8 cellular contexts compared by ENCODE assay signal in the genomic region with DNA sequence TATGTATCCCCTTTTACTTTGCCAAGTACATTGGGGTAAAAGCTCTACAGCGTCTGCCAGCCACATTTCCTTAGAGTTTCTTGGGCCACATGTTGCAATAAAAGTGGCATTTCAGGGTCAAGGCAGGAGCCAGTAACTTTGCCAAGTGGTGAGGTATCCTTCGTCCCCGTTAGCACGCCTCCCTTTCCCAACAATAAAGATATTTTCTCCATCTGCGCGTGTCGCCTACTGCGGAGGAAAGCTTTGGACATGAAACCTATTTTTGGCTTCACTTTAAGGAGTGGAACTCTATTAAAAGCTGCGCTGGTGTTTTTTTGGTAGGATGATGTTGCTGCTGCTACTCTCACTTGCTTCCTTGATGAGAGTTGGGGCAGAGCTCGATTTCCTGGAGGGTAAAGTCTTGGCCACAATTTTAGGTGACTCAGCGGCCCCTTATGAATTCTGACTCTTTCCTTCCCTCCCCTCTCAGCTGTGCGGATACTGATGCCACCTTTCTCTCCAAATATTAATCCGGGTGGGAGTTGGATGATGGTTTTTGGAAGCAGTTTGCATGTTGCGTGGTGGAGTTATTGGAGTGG. TPM values are rescaled to one million over a fixed set of nuclear protein-coding genes. Genes with fewer than 3 reads are reported as not detected.
A peak's percentile ranks its signal among the peaks of the same experiment; 100 is the strongest.
DNase-seq lines count a peak whose midpoint lies in the region; ATAC-seq and TF ChIP-seq lines count a peak whose summit lies in the region.

No MANE protein-coding gene starts in this region.

- POLR2A ChIA-PET in activated CD4-positive, alpha-beta T cell treated with anti-CD3 and anti-CD28 coated beads, Interleukin-2, amount 10 ng/mL, durations not matched to agents 7 days and 5 days (lab: Charles Lee), result interaction anchor here (1.1 kb wide), 1 partner anchor 62 kb away, joined by 4 read pairs; no protein-coding TSS in a partner anchor
- POLR2A ChIA-PET in naive thymus-derived CD4-positive, alpha-beta T cell (lab: Charles Lee), result interaction anchor here (0.7 to 3.2 kb wide), 10 partner anchors 10 to 1358 kb away, joined by 3 to 18 read pairs (median 4); partner anchors contain the start of genes ERGIC2 and ITPR2

- H3K4me3 ChIP-seq in AG09309 (ENCODE audit: control insufficient read depth, low read depth, low read length) (peak overlapping the region; percentile 87), HUES64 (ENCODE audit: low read length) (peak overlapping the region; percentile 98), epithelial cell of proximal tubule (ENCODE audit: low read depth, low read length) (peak overlapping the region; percentile 90), tibial nerve (peak overlapping the region; percentile 77 to 83 (median 79))
- H3K4me3 ChIP-seq in naive thymus-derived CD4-positive, alpha-beta T cell (ENCODE audit: low read length), result peak overlapping the region; percentile 80

- 9% methylated on average over 11 of the region's 14 CpGs for WGBS in HUES64
- 8% methylated on average over 12 to 14 of the region's 14 CpGs for WGBS in tibial nerve, 2 donors

- peaks cover 42% of the 10 kb centered on the region for H3K36me3 Mint-ChIP-seq in activated CD4-positive, alpha-beta T cell treated with anti-CD3 and anti-CD28 coated beads, Interleukin-2, amount 10 ng/mL, durations not matched to agents 7 days and 5 days (ENCODE audit: low read depth)
- H3K36me3 Mint-ChIP-seq in naive thymus-derived CD4-positive, alpha-beta T cell, result peaks cover 8 to 37% (median 30%) of the 10 kb centered on the region in 5 donors

- no peak for TF ChIP-seq POLR2A in tibial nerve (IDR thresholded peaks at IDR 0.05)

- peak overlapping the region; percentile 99 for H3K27ac Mint-ChIP-seq in activated CD4-positive, alpha-beta T cell treated with anti-CD3 and anti-CD28 coated beads, Interleukin-2, amount 10 ng/mL, durations not matched to agents 7 days and 5 days
- peak overlapping the region; percentile 98 to 100 (median 99) for H3K27ac Mint-ChIP-seq in naive thymus-derived CD4-positive, alpha-beta T cell

- H3K27ac ChIP-seq in HUES64 (ENCODE audit: low read depth, low read length) (no peak overlapping the region; the same call in 1 of the 2 replicates), tibial nerve (peak overlapping the region; percentile 92 to 97 (median 96))
- H3K27ac ChIP-seq in naive thymus-derived CD4-positive, alpha-beta T cell (ENCODE audit: low read depth, low read length), result peak overlapping the region; percentile 98

- TF ChIP-seq EP300 in tibial nerve (IDR thresholded peaks at IDR 0.05), result peak in 1 of 2 donors; percentile 4

- peaks cover 21% of the 10 kb centered on the region for H3K9me3 Mint-ChIP-seq in activated CD4-positive, alpha-beta T cell treated with anti-CD3 and anti-CD28 coated beads, Interleukin-2, amount 10 ng/mL, durations not matched to agents 7 days and 5 days
- peaks cover 0 to 15% (median 4%) of the 10 kb centered on the region in 11 donors for H3K9me3 Mint-ChIP-seq in naive thymus-derived CD4-positive, alpha-beta T cell

- intact Hi-C loops in naive thymus-derived CD4-positive, alpha-beta T cell (cut with micrococcal nuclease), result loop anchor here (2.0 to 5.0 kb wide), 12 partner anchors 32 to 1254 kb away; partner anchors contain the start of genes ERGIC2 (in 1 of the 2), FGFR1OP2 (in 1 of the 2), INTS13 (in 1 of the 2) and KLHL42 (in 1 of the 2)

- peaks cover 41% of the 10 kb centered on the region for H3K4me1 Mint-ChIP-seq in activated CD4-positive, alpha-beta T cell treated with anti-CD3 and anti-CD28 coated beads, Interleukin-2, amount 10 ng/mL, durations not matched to agents 7 days and 5 days
- peaks cover 31 to 84% (median 73%) of the 10 kb centered on the region in 7 donors for H3K4me1 Mint-ChIP-seq in naive thymus-derived CD4-positive, alpha-beta T cell

- peak overlapping the region; percentile 93 for H3K4me3 Mint-ChIP-seq in activated CD4-positive, alpha-beta T cell treated with anti-CD3 and anti-CD28 coated beads, Interleukin-2, amount 10 ng/mL, durations not matched to agents 7 days and 5 days
- H3K4me3 Mint-ChIP-seq in naive thymus-derived CD4-positive, alpha-beta T cell, result peak overlapping the region; percentile 88 to 98 (median 96)

- TF ChIP-seq CTCF in AG09309 (IDR thresholded peaks at IDR 0.05; ENCODE audit: control insufficient read depth, insufficient read depth, low read depth, low read length, missing control alignments) (no peak), epithelial cell of proximal tubule (conservative IDR thresholded peaks at IDR 0.05; ENCODE audit: low read depth, low read length) (no peak), tibial nerve (IDR thresholded peaks at IDR 0.05) (no peak)

- no peak for DNase-seq in AG09309 (ENCODE audit: low read depth)
- peak; percentile 12 for DNase-seq in activated CD4-positive, alpha-beta T cell treated with anti-CD3 and anti-CD28 coated beads, Interleukin-2, amount 10 ng/mL, durations not matched to agents 7 days and 5 days
- no peak for DNase-seq in epithelial cell of proximal tubule (ENCODE audit: low read depth)
- DNase-seq in naive thymus-derived CD4-positive, alpha-beta T cell, result peak in 1 of 9 donors; percentile 34
- DNase-seq in tibial nerve (ENCODE audit: low spot score in 2 of 2), result no peak
- no peak for DNase-seq in GM19238 (ENCODE audit: insufficient read length, low spot score)

- peak; percentile 15 for ATAC-seq in GM19035 (IDR thresholded peaks at IDR 0.05; ENCODE audit: unreplicated experiment)
- no peak for ATAC-seq in naive thymus-derived CD4-positive, alpha-beta T cell

- H3K27me3 ChIP-seq in HUES64 (ENCODE audit: insufficient read depth, low read length), result no peaks in the 10 kb centered on the region
- H3K27me3 ChIP-seq in naive thymus-derived CD4-positive, alpha-beta T cell (ENCODE audit: control insufficient read depth in 2 of 2, insufficient read depth in 2 of 2, low read length in 2 of 2), result no peaks in the 10 kb centered on the region
- no peaks in the 10 kb centered on the region for H3K27me3 ChIP-seq in tibial nerve

- no peaks in the 10 kb centered on the region for H3K27me3 Mint-ChIP-seq in activated CD4-positive, alpha-beta T cell treated with anti-CD3 and anti-CD28 coated beads, Interleukin-2, amount 10 ng/mL, durations not matched to agents 7 days and 5 days
- no peaks in the 10 kb centered on the region for H3K27me3 Mint-ChIP-seq in naive thymus-derived CD4-positive, alpha-beta T cell

- H3K4me1 ChIP-seq in HUES64 (ENCODE audit: insufficient read depth, low read length) (peaks cover 5% of the 10 kb centered on the region; the same call in 1 of the 2 replicates), tibial nerve (peaks cover 0 to 12% (median 6%) of the 10 kb centered on the region in 4 donors)
- peaks cover 19 to 25% of the 10 kb centered on the region in 2 donors for H3K4me1 ChIP-seq in naive thymus-derived CD4-positive, alpha-beta T cell (ENCODE audit: control insufficient read depth in 2 of 2, insufficient read depth in 2 of 2, low read length in 2 of 2)

- CTCF ChIA-PET in activated CD4-positive, alpha-beta T cell treated with anti-CD3 and anti-CD28 coated beads, Interleukin-2, amount 10 ng/mL, durations not matched to agents 7 days and 5 days (lab: Charles Lee), result interaction anchor here (1.2 to 1.4 kb wide), 2 partner anchors 9 to 19 kb away, joined by 3 to 4 read pairs; no protein-coding TSS in a partner anchor
- CTCF ChIA-PET in naive thymus-derived CD4-positive, alpha-beta T cell (lab: Charles Lee), result interaction anchor here (1.6 kb wide), 1 partner anchor 58 kb away, joined by 4 read pairs; no protein-coding TSS in a partner anchor

- H3K9me3 ChIP-seq in HUES64 (ENCODE audit: insufficient read depth, low read depth, low read length) (no peaks in the 10 kb centered on the region), tibial nerve (peaks cover 0 to 6% (median 0%) of the 10 kb centered on the region in 4 donors)
- no peaks in the 10 kb centered on the region for H3K9me3 ChIP-seq in naive thymus-derived CD4-positive, alpha-beta T cell (ENCODE audit: control insufficient read depth in 2 of 3, low read length in 3 of 3)

- peak overlapping the region; percentile 88 for H3K9ac ChIP-seq in HUES64 (ENCODE audit: low read depth, low read length)

- H3K36me3 ChIP-seq in HUES64 (ENCODE audit: insufficient read depth, low read length) (no peaks in the 10 kb centered on the region), tibial nerve (peaks cover 0 to 9% (median 0%) of the 10 kb centered on the region in 3 donors)
- H3K36me3 ChIP-seq in naive thymus-derived CD4-positive, alpha-beta T cell (ENCODE audit: control insufficient read depth in 2 of 3, insufficient read depth in 3 of 3, low read length in 3 of 3), result no peaks in the 10 kb centered on the region

RNA-seq across cellular contexts. Expression of gene CCDC91, which starts 0.9 kb away (rescaled TPM):
- polyA plus RNA-seq in HUES64 (2013, experiment 1 of 2), result 14.5 TPM
- 18.5 TPM for polyA plus RNA-seq in HUES64 (2013, experiment 2 of 2)
- 10 to 100 TPM; 17.0 to 23.2 TPM for total RNA-seq in activated CD4-positive, alpha-beta T cell treated with anti-CD3 and anti-CD28 coated beads, Interleukin-2, amount 10 ng/mL, durations not matched to agents 7 days and 5 days
- total RNA-seq in epithelial cell of proximal tubule (11.4 and 11.8 TPM in 2 replicates), tibial nerve (10 to 100 TPM; 39.0 to 76.5 (median 44.0) TPM)
- 100 to 1,000 TPM in 1 of 5 experiments, 10 to 100 TPM in 4; 20.2 to 105 (median 70.4) TPM for total RNA-seq in naive thymus-derived CD4-positive, alpha-beta T cell
- 10 to 100 TPM; 78.0 to 83.1 TPM for polyA plus RNA-seq in naive thymus-derived CD4-positive, alpha-beta T cell
